ENCODE assay signal across 27 cellular contexts in the genomic region with DNA sequence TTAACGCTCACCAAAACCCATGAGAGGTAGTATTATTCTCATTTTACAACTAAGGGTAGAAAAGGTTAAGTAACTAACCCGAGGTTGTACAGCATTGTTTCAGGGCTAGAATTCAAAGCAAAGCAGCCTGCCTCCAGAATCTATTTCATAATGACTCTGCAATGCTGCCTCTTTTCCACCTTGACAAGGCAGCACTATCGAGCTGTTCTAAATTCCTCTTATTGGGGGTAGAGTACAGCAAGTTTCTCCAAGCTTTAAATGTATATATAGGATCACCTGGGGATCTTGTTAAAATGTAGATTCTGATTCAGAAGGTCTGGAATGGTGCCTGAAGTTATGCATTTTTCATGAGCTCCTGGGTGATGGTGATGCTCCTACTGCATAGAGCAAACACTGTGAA. TPM values are rescaled to one million over a fixed set of nuclear protein-coding genes. Genes with fewer than 3 reads are reported as not detected.
"Had no signal": no experiment of that assay in that cellular context is flagged by ENCODE, and none has a peak within 500 bp of the region (broad histone marks: within the 10 kb centered on the region; RNA-seq: fewer than 3 reads in every experiment).

No MANE protein-coding gene starts in this region.

- H3K9me3 ChIP-seq: ascending aorta, esophagus muscularis mucosa, gastrocnemius medialis had no signal

- H3K4me1 ChIP-seq: foreskin keratinocyte, gastrocnemius medialis had no signal

- H3K27ac ChIP-seq: brain microvascular endothelial cell, esophagus muscularis mucosa, foreskin keratinocyte, gastrocnemius medialis had no signal

- H3K27me3 ChIP-seq: ascending aorta, brain microvascular endothelial cell, esophagus muscularis mucosa, foreskin keratinocyte, gastrocnemius medialis had no signal

- H3K36me3 ChIP-seq: brain microvascular endothelial cell had no signal

- FAIRE-seq: bronchial epithelial cell, colon had no signal

- H3K4me3 ChIP-seq: ascending aorta, esophagus muscularis mucosa, gastrocnemius medialis had no signal

- DNase-seq: activated CD4-positive, alpha-beta memory T cell treated with anti-CD3 and anti-CD28 coated beads for 36 hours; activated CD4-positive, alpha-beta T cell treated with anti-CD3 and anti-CD28 coated beads for 36 hours; activated CD4-positive, alpha-beta T cell treated with anti-CD3 and anti-CD28 coated beads, Interleukin-2, amount 10 ng/mL, durations not matched to agents 24 days and 14 days; activated CD4-positive, CD25-positive, alpha-beta regulatory T cell; activated CD4-positive, CD25-positive, alpha-beta regulatory T cell treated with anti-CD3 and anti-CD28 coated beads, Interleukin-2, amount 50 U/mL, for 72 hours; activated CD8-positive, alpha-beta memory T cell treated with anti-CD3 and anti-CD28 coated beads, Interleukin-2, amount 10 ng/mL, durations not matched to agents 7 days and 5 days; activated CD8-positive, alpha-beta memory T cell treated with anti-CD3 and anti-CD28 coated beads, Interleukin-2, amount 50 U/mL, for 4 hours; activated CD8-positive, alpha-beta T cell treated with anti-CD3 and anti-CD28 coated beads, Interleukin-2, amount 10 ng/mL, durations not matched to agents 7 days and 5 days; activated effector memory CD4-positive, alpha-beta T cell treated with anti-CD3 and anti-CD28 coated beads, Interleukin-2, amount 50 U/mL, for 16 hours; activated naive CD4-positive, alpha-beta T cell treated with anti-CD3 and anti-CD28 coated beads, Interleukin-2, amount 10 ng/mL, durations not matched to agents 7 days and 5 days; activated naive CD8-positive, alpha-beta T cell treated with anti-CD3 and anti-CD28 coated beads, Interleukin-2, amount 10 ng/mL, durations not matched to agents 7 days and 5 days; activated T-cell treated with anti-CD3 and anti-CD28 coated beads, Interleukin-2, amount 50 U/mL, for 1 hour; activated T-cell treated with anti-CD3 and anti-CD28 coated beads, Interleukin-2, amount 50 U/mL, for 48 hours; brain microvascular endothelial cell; cortex of kidney; dermis blood vessel endothelial cell; effector CD4-positive, alpha-beta T cell; effector memory CD8-positive, alpha-beta T cell; erythroblast; foreskin keratinocyte; gastrocnemius medialis; T-helper 2 cell had no signal

RNA-seq across cellular contexts. Expression of gene WNT2B, which starts 30.1 kb away (rescaled TPM):
- total RNA-seq: activated CD4-positive, alpha-beta T cell treated with anti-CD3 and anti-CD28 coated beads, Interleukin-2, amount 10 ng/mL, durations not matched to agents 24 days and 14 days; activated CD8-positive, alpha-beta memory T cell treated with anti-CD3 and anti-CD28 coated beads for 36 hours; activated CD8-positive, alpha-beta T cell treated with anti-CD3 and anti-CD28 coated beads, Interleukin-2, amount 10 ng/mL, durations not matched to agents 7 days and 5 days had no signal
